10 cellular contexts compared by ENCODE assay signal in the genomic region with DNA sequence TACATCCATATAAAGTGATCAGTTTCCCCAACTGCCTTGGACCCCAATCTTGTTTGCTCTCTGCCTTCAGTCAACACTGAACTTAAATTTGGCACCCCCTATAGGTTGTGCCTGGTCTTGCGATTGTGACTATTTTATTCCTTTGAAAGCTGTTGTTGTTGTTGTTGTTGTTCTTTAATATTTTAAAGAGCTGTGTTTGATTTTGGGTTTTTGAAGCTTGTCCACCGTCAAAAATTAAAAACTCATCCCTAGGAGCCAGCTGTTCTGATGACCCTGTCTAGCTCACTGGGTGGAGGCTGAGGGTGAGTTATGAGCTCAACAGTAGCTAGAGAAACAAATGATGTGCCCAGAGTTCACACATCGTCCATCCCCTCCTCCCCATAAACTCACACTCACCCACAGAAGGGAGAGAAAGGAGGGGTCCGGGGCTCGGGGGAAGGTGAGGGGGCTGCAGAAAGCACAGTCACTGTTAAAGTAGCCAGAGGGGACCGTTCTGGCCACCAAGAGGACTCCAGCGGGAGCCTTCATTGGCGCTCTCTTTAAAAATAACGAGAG. TPM values are rescaled to one million over a fixed set of nuclear protein-coding genes. Genes with fewer than 3 reads are reported as not detected.
A peak's percentile ranks its signal among the peaks of the same experiment; 100 is the strongest.
DNase-seq lines count a peak whose midpoint lies in the region; TF ChIP-seq lines count a peak whose summit lies in the region.
"Had no signal": no experiment of that assay in that cellular context is flagged by ENCODE, and none has a peak within 500 bp of the region (broad histone marks: within the 10 kb centered on the region; RNA-seq: fewer than 3 reads in every experiment).

No MANE protein-coding gene starts in this region.

- H3K36me3 ChIP-seq in HAP-1 (replicated peaks), result no peaks in the 10 kb centered on the region
- H3K36me3 ChIP-seq in uterus, result no peaks in the 10 kb centered on the region
- H3K36me3 ChIP-seq: prostate gland had no signal

- H3K4me1 ChIP-seq in HAP-1 (no peaks in the 10 kb centered on the region), uterus (no peaks in the 10 kb centered on the region)
- H3K4me1 ChIP-seq: prostate gland had no signal

- peaks cover 18% of the 10 kb centered on the region for H3K4me1 Mint-ChIP-seq in T-helper 2 cell treated with Interferon-gamma antibody and Interleukin-4, amounts not matched to agents 5 μg/mL and 100 μg/mL, for 36 hours (ENCODE audit: low read depth)

- TF ChIP-seq POLR2A in uterus (IDR thresholded peaks at IDR 0.05), result no peak

- no peak overlapping the region for H3K27ac ChIP-seq in uterus
- H3K27ac ChIP-seq: prostate gland had no signal

- in situ Hi-C loops in HAP-1 (cut with MboI; ENCODE audit: low sequenced_read_pairs), result no loop called here

- DNase-seq in T-helper 2 cell treated with Interferon-gamma antibody and Interleukin-4, amounts not matched to agents 5 μg/mL and 100 μg/mL, for 36 hours (ENCODE audit: low spot score), result no peak
- DNase-seq in T-helper 2 cell, result no peak
- DNase-seq in NCI-H82 (lab: John Stamatoyannopoulos, UW), result peak; percentile 59
- no peak for DNase-seq in fibroblast of mammary gland (ENCODE audit: low read depth)
- no peak for DNase-seq in HAP-1 (ENCODE audit: low spot score in 2 of 2)
- DNase-seq in T-helper 9 cell, result no peak
- DNase-seq in uterus, result no peak
- no peak for DNase-seq in OCI-M2 (lab: John Stamatoyannopoulos, UW; ENCODE audit: unreplicated experiment)
- DNase-seq: GOT3 had no signal

- peaks cover 8% of the 10 kb centered on the region for H3K36me3 Mint-ChIP-seq in T-helper 2 cell treated with Interferon-gamma antibody and Interleukin-4, amounts not matched to agents 5 μg/mL and 100 μg/mL, for 36 hours (ENCODE audit: low read depth)

- peak; percentile 56 for TF ChIP-seq CTCF in fibroblast of mammary gland (conservative IDR thresholded peaks at IDR 0.05; ENCODE audit: control insufficient read depth, insufficient read depth, low read depth, low read length)
- TF ChIP-seq CTCF in uterus (IDR thresholded peaks at IDR 0.05), result no peak

- peaks cover 15% of the 10 kb centered on the region for H3K9me3 Mint-ChIP-seq in T-helper 2 cell treated with Interferon-gamma antibody and Interleukin-4, amounts not matched to agents 5 μg/mL and 100 μg/mL, for 36 hours

- no peak overlapping the region for H3K4me3 Mint-ChIP-seq in T-helper 2 cell treated with Interferon-gamma antibody and Interleukin-4, amounts not matched to agents 5 μg/mL and 100 μg/mL, for 36 hours

- H3K9me3 ChIP-seq in HAP-1 (no peaks in the 10 kb centered on the region; the same call in none of the 2 replicates), uterus (no peaks in the 10 kb centered on the region)
- H3K9me3 ChIP-seq: prostate gland had no signal

- peaks cover 91% of the 10 kb centered on the region for H3K27me3 Mint-ChIP-seq in T-helper 2 cell treated with Interferon-gamma antibody and Interleukin-4, amounts not matched to agents 5 μg/mL and 100 μg/mL, for 36 hours (ENCODE audit: low read depth)

- intact Hi-C loops in uterus (cut with DNase I; ENCODE audit: low total_unique reads), result no loop called here

- H3K27me3 ChIP-seq in HAP-1 (ENCODE audit: low read depth), result no peaks in the 10 kb centered on the region
- H3K27me3 ChIP-seq in uterus, result peaks cover 22 to 98% of the 10 kb centered on the region in 2 donors

- peak overlapping the region; percentile 17 for H3K27ac Mint-ChIP-seq in T-helper 2 cell treated with Interferon-gamma antibody and Interleukin-4, amounts not matched to agents 5 μg/mL and 100 μg/mL, for 36 hours

- H3K4me3 ChIP-seq in fibroblast of mammary gland (ENCODE audit: control insufficient read depth, low read depth, low read length) (peak overlapping the region; percentile 28), HAP-1 (no peak overlapping the region), uterus (no peak overlapping the region)
- H3K4me3 ChIP-seq: prostate gland had no signal

RNA-seq across cellular contexts. Expression of gene SIM1, which starts 4.0 kb away (rescaled TPM):
- under 1 TPM in 1 of 4 donors, not detected in 3; under 0.01 TPM for total RNA-seq in uterus
